Comparison of ENCODE assay signal across 7 cellular contexts in genomic region chr3:27713066-27713400, GRCh38. TPM values are rescaled to one million over a fixed set of nuclear protein-coding genes. Genes with fewer than 3 reads are reported as not detected.
DNase-seq lines count a peak whose midpoint lies in the region; ATAC-seq and TF ChIP-seq lines count a peak whose summit lies in the region.

No MANE protein-coding gene starts in this region.

- TF ChIP-seq CTCF in astrocyte of the spinal cord (IDR thresholded peaks at IDR 0.05; ENCODE audit: low read depth, low read length) = no peak
- TF ChIP-seq CTCF in kidney epithelial cell (IDR thresholded peaks at IDR 0.05; ENCODE audit: insufficient read depth, low read length, poor library complexity, severe bottlenecking) = no peak

- H3K9ac ChIP-seq in HUES6 (ENCODE audit: low read length) = peak overlapping the region; percentile 61

- H3K27me3 ChIP-seq in HUES6 (ENCODE audit: control insufficient read depth, insufficient read depth, low read length) (peaks cover 82% of the 10 kb centered on the region), kidney epithelial cell (ENCODE audit: control insufficient read depth, insufficient read depth, low read length) (peaks cover 56% of the 10 kb centered on the region)

- peak overlapping the region; percentile 90 for H3K27ac Mint-ChIP-seq in stimulated activated naive B cell treated with anti-CD40 and anti-IgM and Interleukin-4, amounts not matched to agents 10 μg/mL and 1 μg/mL and 100 μg/mL, for 72 hours

- no peak for ATAC-seq in stimulated activated naive B cell treated with anti-CD40 and anti-IgM and Interleukin-4, amounts not matched to agents 10 μg/mL and 1 μg/mL and 100 μg/mL, for 72 hours (replicated peaks)
- ATAC-seq in GM21526 (IDR thresholded peaks at IDR 0.05; ENCODE audit: low FRiP score, unreplicated experiment) (no peak), GM19328 (IDR thresholded peaks at IDR 0.05; ENCODE audit: unreplicated experiment) (no peak)

- peak overlapping the region; percentile 0; the same call in 1 of the 2 replicates for H3K27ac ChIP-seq in HUES6 (ENCODE audit: low read depth, low read length)

- H3K4me1 Mint-ChIP-seq in stimulated activated naive B cell treated with anti-CD40 and anti-IgM and Interleukin-4, amounts not matched to agents 10 μg/mL and 1 μg/mL and 100 μg/mL, for 72 hours = peaks cover 23 to 36% of the 10 kb centered on the region in 2 donors

- peaks cover 44% of the 10 kb centered on the region for H3K4me1 ChIP-seq in HUES6 (ENCODE audit: control insufficient read depth, insufficient read depth, low read length)

- peak overlapping the region; percentile 86 to 95 for H3K4me3 Mint-ChIP-seq in stimulated activated naive B cell treated with anti-CD40 and anti-IgM and Interleukin-4, amounts not matched to agents 10 μg/mL and 1 μg/mL and 100 μg/mL, for 72 hours

- no peak for DNase-seq in astrocyte of the spinal cord (ENCODE audit: low read depth, low spot score)
- DNase-seq in kidney epithelial cell (ENCODE audit: low read depth) = no peak
- DNase-seq in stimulated activated naive B cell treated with anti-CD40 and anti-IgM and Interleukin-4, amounts not matched to agents 10 μg/mL and 1 μg/mL and 100 μg/mL, for 72 hours = no peak
- DNase-seq in HPDE6-E6E7 (ENCODE audit: extremely low spot score) = no peak

- peaks cover 0 to 5% of the 10 kb centered on the region in 2 donors for H3K36me3 Mint-ChIP-seq in stimulated activated naive B cell treated with anti-CD40 and anti-IgM and Interleukin-4, amounts not matched to agents 10 μg/mL and 1 μg/mL and 100 μg/mL, for 72 hours

- H3K36me3 ChIP-seq in HUES6 (ENCODE audit: control insufficient read depth, insufficient read depth, low read length) (peaks cover 6% of the 10 kb centered on the region; the same call in 1 of the 2 replicates), kidney epithelial cell (ENCODE audit: control insufficient read depth, insufficient read depth, low read length) (no peaks in the 10 kb centered on the region)

- no peaks in the 10 kb centered on the region for H3K9me3 ChIP-seq in HUES6 (ENCODE audit: control insufficient read depth, insufficient read depth, low read depth, low read length)

- H3K9me3 Mint-ChIP-seq in stimulated activated naive B cell treated with anti-CD40 and anti-IgM and Interleukin-4, amounts not matched to agents 10 μg/mL and 1 μg/mL and 100 μg/mL, for 72 hours = no peaks in the 10 kb centered on the region

- peak overlapping the region; percentile 57 for H3K4me3 ChIP-seq in HUES6 (ENCODE audit: low read depth, low read length)
- peak overlapping the region; percentile 44 for H3K4me3 ChIP-seq in astrocyte of the spinal cord (ENCODE audit: low read depth, low read length)
- peak overlapping the region; percentile 24 for H3K4me3 ChIP-seq in kidney epithelial cell (ENCODE audit: low read depth, low read length)

- H3K27me3 Mint-ChIP-seq in stimulated activated naive B cell treated with anti-CD40 and anti-IgM and Interleukin-4, amounts not matched to agents 10 μg/mL and 1 μg/mL and 100 μg/mL, for 72 hours = peaks cover 74 to 88% of the 10 kb centered on the region in 2 donors

- in situ Hi-C loops in astrocyte of the spinal cord (cut with HindIII; ENCODE audit: low sequenced_read_pairs) = no loop called here

RNA-seq across cellular contexts. Expression of gene EOMES, which starts 9.1 kb away (rescaled TPM):
- total RNA-seq in kidney epithelial cell = 0.04 TPM in 1 of 2 replicates, not detected in the other
